ENCODE assay signal across 14 cellular contexts in genomic region chr6:115551510-115551909, GRCh38.
DNase-seq lines count a peak whose midpoint lies in the region; ATAC-seq and TF ChIP-seq lines count a peak whose summit lies in the region.
"Had no signal": no experiment of that assay in that cellular context is flagged by ENCODE, and none has a peak within 500 bp of the region (broad histone marks: within the 10 kb centered on the region; RNA-seq: fewer than 3 reads in every experiment).

No MANE protein-coding gene starts in this region.

- H2BK120ac ChIP-seq in mesenchymal stem cell (ENCODE audit: low read depth, low read length) = no peak overlapping the region

- no peaks in the 10 kb centered on the region for H3K9me3 ChIP-seq in HEK293 (ENCODE audit: control insufficient read depth, insufficient read depth, low read depth, low read length)
- no peaks in the 10 kb centered on the region for H3K9me3 ChIP-seq in mesenchymal stem cell (ENCODE audit: control insufficient read depth, low read length)
- H3K9me3 ChIP-seq: BLaER1 treated with 17β-estradiol and CSF1 and Interleukin-3, amounts not matched to agents 10 nM and 100 nM; gastroesophageal sphincter had no signal

- H3K4me1 ChIP-seq in HEK293 (ENCODE audit: control insufficient read depth, insufficient read depth, low read length) (no peaks in the 10 kb centered on the region), mesenchymal stem cell (ENCODE audit: control insufficient read depth, insufficient read depth, low read depth, low read length) (no peaks in the 10 kb centered on the region)
- H3K4me1 ChIP-seq: BLaER1 treated with 17β-estradiol and CSF1 and Interleukin-3, amounts not matched to agents 10 nM and 100 nM had no signal

- no peak for TF ChIP-seq CTCF in HEK293 (tag by site-specific recombination; IDR thresholded peaks at IDR 0.05)

- no peak overlapping the region for H2BK12ac ChIP-seq in mesenchymal stem cell (ENCODE audit: low read length in 2 of 2)

- H3K4me2 ChIP-seq in mesenchymal stem cell (ENCODE audit: low read length, poor library complexity, severe bottlenecking) = no peak overlapping the region
- H3K4me2 ChIP-seq: BLaER1 treated with 17β-estradiol and CSF1 and Interleukin-3, amounts not matched to agents 10 nM and 100 nM had no signal

- H3K23ac ChIP-seq in mesenchymal stem cell (ENCODE audit: low read length in 2 of 2) = no peak overlapping the region

- no peak overlapping the region for H2AFZ ChIP-seq in mesenchymal stem cell (ENCODE audit: low read depth, low read length)

- H3K79me1 ChIP-seq in mesenchymal stem cell (replicated peaks; ENCODE audit: low read length, poor library complexity, severe bottlenecking) = no peaks in the 10 kb centered on the region

- no peak overlapping the region for H2AK5ac ChIP-seq in mesenchymal stem cell (ENCODE audit: low read length, severe bottlenecking)

- H3K27ac ChIP-seq in HEK293 (ENCODE audit: extremely low read depth, low read depth, low read length) = no peak overlapping the region
- no peak overlapping the region for H3K27ac ChIP-seq in mesenchymal stem cell (ENCODE audit: low read length, poor library complexity, severe bottlenecking)
- H3K27ac ChIP-seq: BLaER1 treated with 17β-estradiol and CSF1 and Interleukin-3, amounts not matched to agents 10 nM and 100 nM; gastroesophageal sphincter had no signal

- H3K27ac Mint-ChIP-seq in activated CD8-positive, alpha-beta T cell treated with anti-CD3 and anti-CD28 coated beads, Interleukin-2, amount 10 ng/mL, durations not matched to agents 7 days and 5 days = no peak overlapping the region
- H3K27ac Mint-ChIP-seq: activated B cell treated with CpG ODN at 0.5 μM for 24 hours; activated naive CD8-positive, alpha-beta T cell treated with anti-CD3 and anti-CD28 coated beads for 36 hours had no signal

- DNase-seq in NCI-H2029 treated with DMSO at 0.1 percent for 48 hours (lab: John Stamatoyannopoulos, UW) = peak; percentile 57
- DNase-seq in anterior cingulate cortex (lab: John Stamatoyannopoulos, UW) = peak in 31 of 58 donors; percentile 0 to 50 (median 7)
- DNase-seq in pons (ENCODE audit: low spot score) = peak; percentile 84
- no peak for DNase-seq in mesenchymal stem cell
- DNase-seq in activated CD8-positive, alpha-beta T cell treated with anti-CD3 and anti-CD28 coated beads, Interleukin-2, amount 10 ng/mL, durations not matched to agents 7 days and 5 days = no peak
- DNase-seq: activated B cell treated with CpG ODN at 0.5 μM for 24 hours; activated CD8-positive, alpha-beta memory T cell treated with anti-CD3 and anti-CD28 coated beads, Interleukin-2, amount 50 U/mL, for 4 hours; activated naive CD8-positive, alpha-beta T cell treated with anti-CD3 and anti-CD28 coated beads for 36 hours; KBM-7; T-helper 1 cell had no signal

- no peak overlapping the region for H2BK5ac ChIP-seq in mesenchymal stem cell (ENCODE audit: low read depth, low read length, poor library complexity, severe bottlenecking)

- H4K8ac ChIP-seq in mesenchymal stem cell (ENCODE audit: low read length) = no peak overlapping the region

- no peaks in the 10 kb centered on the region for H3K4me1 Mint-ChIP-seq in activated CD8-positive, alpha-beta T cell treated with anti-CD3 and anti-CD28 coated beads, Interleukin-2, amount 10 ng/mL, durations not matched to agents 7 days and 5 days (ENCODE audit: low read depth)
- H3K4me1 Mint-ChIP-seq: activated B cell treated with CpG ODN at 0.5 μM for 24 hours; activated naive CD8-positive, alpha-beta T cell treated with anti-CD3 and anti-CD28 coated beads for 36 hours had no signal

- no peak overlapping the region for H4K91ac ChIP-seq in mesenchymal stem cell (ENCODE audit: low read length)

- no peak overlapping the region for H3K9ac ChIP-seq in mesenchymal stem cell (ENCODE audit: low read length)
- H3K9ac ChIP-seq: BLaER1 treated with 17β-estradiol and CSF1 and Interleukin-3, amounts not matched to agents 10 nM and 100 nM had no signal

- CTCF ChIA-PET in HEK293 (lab: Yijun Ruan, JAX) = no interaction called here
- CTCF ChIA-PET in activated CD8-positive, alpha-beta T cell treated with anti-CD3 and anti-CD28 coated beads, Interleukin-2, amount 10 ng/mL, durations not matched to agents 7 days and 5 days (lab: Charles Lee) = no interaction called here

- POLR2A ChIA-PET in HEK293 (lab: Yijun Ruan, JAX) = no interaction called here
- POLR2A ChIA-PET in activated CD8-positive, alpha-beta T cell treated with anti-CD3 and anti-CD28 coated beads, Interleukin-2, amount 10 ng/mL, durations not matched to agents 7 days and 5 days (lab: Charles Lee) = no interaction called here

- no CpG with 5 or more reads among the region's 4 CpGs for WGBS in mesenchymal stem cell

- no peaks in the 10 kb centered on the region for H3K9me3 Mint-ChIP-seq in activated CD8-positive, alpha-beta T cell treated with anti-CD3 and anti-CD28 coated beads, Interleukin-2, amount 10 ng/mL, durations not matched to agents 7 days and 5 days (ENCODE audit: insufficient read depth)
- H3K9me3 Mint-ChIP-seq: activated naive CD8-positive, alpha-beta T cell treated with anti-CD3 and anti-CD28 coated beads for 36 hours had no signal

- H3K27me3 Mint-ChIP-seq in activated CD8-positive, alpha-beta T cell treated with anti-CD3 and anti-CD28 coated beads, Interleukin-2, amount 10 ng/mL, durations not matched to agents 7 days and 5 days (ENCODE audit: low read depth) = no peaks in the 10 kb centered on the region
- H3K27me3 Mint-ChIP-seq: activated B cell treated with CpG ODN at 0.5 μM for 24 hours; activated naive CD8-positive, alpha-beta T cell treated with anti-CD3 and anti-CD28 coated beads for 36 hours had no signal

- H3K27me3 ChIP-seq in mesenchymal stem cell (ENCODE audit: control insufficient read depth in 1 of 2, insufficient read depth in 1 of 2, low read length in 2 of 2) = no peaks in the 10 kb centered on the region
- H3K27me3 ChIP-seq: BLaER1 treated with 17β-estradiol and CSF1 and Interleukin-3, amounts not matched to agents 10 nM and 100 nM; gastroesophageal sphincter had no signal

- H3K14ac ChIP-seq in mesenchymal stem cell (ENCODE audit: low read length in 2 of 2) = no peak overlapping the region

- H3K18ac ChIP-seq in mesenchymal stem cell (ENCODE audit: low read depth in 1 of 2, low read length in 2 of 2) = no peak overlapping the region

- no peak for ATAC-seq in activated CD8-positive, alpha-beta T cell treated with anti-CD3 and anti-CD28 coated beads, Interleukin-2, amount 10 ng/mL, durations not matched to agents 7 days and 5 days
- no peak for ATAC-seq in HG03469 (IDR thresholded peaks at IDR 0.05; ENCODE audit: unreplicated experiment)
- ATAC-seq: gastroesophageal sphincter had no signal

- H2BK15ac ChIP-seq in mesenchymal stem cell (ENCODE audit: low read depth, poor library complexity, severe bottlenecking) = no peak overlapping the region

- H3K4ac ChIP-seq in mesenchymal stem cell (ENCODE audit: low read depth in 1 of 2, low read length in 2 of 2) = no peak overlapping the region

- H3K36me3 ChIP-seq in HEK293 (ENCODE audit: control insufficient read depth in 2 of 2, insufficient read depth in 1 of 2, low read length in 2 of 2) (no peaks in the 10 kb centered on the region), mesenchymal stem cell (ENCODE audit: control insufficient read depth in 1 of 2, insufficient read depth in 2 of 2, low read depth in 1 of 2, low read length in 2 of 2) (no peaks in the 10 kb centered on the region)
- H3K36me3 ChIP-seq: BLaER1 treated with 17β-estradiol and CSF1 and Interleukin-3, amounts not matched to agents 10 nM and 100 nM; gastroesophageal sphincter had no signal

- H3K4me3 Mint-ChIP-seq in activated CD8-positive, alpha-beta T cell treated with anti-CD3 and anti-CD28 coated beads, Interleukin-2, amount 10 ng/mL, durations not matched to agents 7 days and 5 days = no peak overlapping the region
- H3K4me3 Mint-ChIP-seq: activated B cell treated with CpG ODN at 0.5 μM for 24 hours; activated naive CD8-positive, alpha-beta T cell treated with anti-CD3 and anti-CD28 coated beads for 36 hours had no signal

- H3K4me3 ChIP-seq in HEK293 (ENCODE audit: low read depth, low read length) (no peak overlapping the region), mesenchymal stem cell (ENCODE audit: insufficient read depth in 1 of 2, low read depth in 1 of 2, low read length in 2 of 2) (no peak overlapping the region)
- H3K4me3 ChIP-seq: BLaER1 treated with 17β-estradiol and CSF1 and Interleukin-3, amounts not matched to agents 10 nM and 100 nM; gastroesophageal sphincter had no signal

- H3K36me3 Mint-ChIP-seq in activated CD8-positive, alpha-beta T cell treated with anti-CD3 and anti-CD28 coated beads, Interleukin-2, amount 10 ng/mL, durations not matched to agents 7 days and 5 days (ENCODE audit: low read depth) = no peaks in the 10 kb centered on the region
- H3K36me3 Mint-ChIP-seq: activated naive CD8-positive, alpha-beta T cell treated with anti-CD3 and anti-CD28 coated beads for 36 hours had no signal

TF ChIP-seq in HEK293, 187 proteins besides CTCF, POLR2A, EP300 and RAD21:
- 0 out of 2 replicates have a peak, but pooled peaks have one; percentile 16 for TF ChIP-seq ZIC2 (tag by site-specific recombination; IDR thresholded peaks at IDR 0.05)
- peak; percentile 70 for TF ChIP-seq FEZF1 (tag by site-specific recombination; IDR thresholded peaks at IDR 0.05)
- TF ChIP-seq ZNF529 (tag by site-specific recombination; IDR thresholded peaks at IDR 0.05; ENCODE audit: insufficient replicate concordance) = no peak

Comparison
In these comparisons a context has a peak if more than half of its experiments do, and no peak if none do; other contexts are left out.
1. DNase-seq: peak in NCI-H2029 treated with DMSO at 0.1 percent for 48 hours (single experiment), anterior cingulate cortex (31 of 58) and pons (single experiment); none in mesenchymal stem cell (single experiment) and activated CD8-positive, alpha-beta T cell treated with anti-CD3 and anti-CD28 coated beads, Interleukin-2, amount 10 ng/mL, durations not matched to agents 7 days and 5 days (single experiment).